ENCODE assay signal across 8 cellular contexts in the genomic region with DNA sequence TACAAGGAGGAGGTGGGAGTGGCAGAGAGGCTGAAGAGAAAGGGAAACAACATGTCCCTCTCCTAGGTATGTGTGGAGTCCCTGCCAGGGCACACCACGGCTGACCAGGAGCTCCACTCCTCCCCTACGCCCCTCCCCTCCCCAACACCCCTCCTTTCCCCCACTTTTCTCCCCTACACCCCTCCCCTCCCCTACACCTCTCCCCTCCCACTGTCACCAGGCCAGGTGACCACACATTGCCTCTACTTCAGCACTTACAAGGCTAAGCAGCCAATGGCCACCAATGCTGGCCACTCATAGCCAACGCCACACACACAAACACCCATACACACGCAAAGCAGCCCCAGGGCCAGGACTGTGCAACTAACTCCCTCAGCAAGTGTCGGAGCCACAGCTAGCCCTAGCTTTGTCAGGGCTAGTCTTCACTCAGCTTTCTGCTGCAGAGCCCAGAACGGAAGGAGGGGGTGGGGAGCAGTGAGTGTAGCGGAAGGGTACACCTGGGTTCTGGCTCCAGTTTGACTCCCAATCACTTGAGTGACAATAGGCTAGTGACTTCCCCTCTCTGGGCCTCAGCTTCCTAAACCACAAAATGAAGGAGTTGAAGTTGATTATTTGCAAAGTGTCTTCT. TPM values are rescaled to one million over a fixed set of nuclear protein-coding genes. Genes with fewer than 3 reads are reported as not detected.
DNase-seq lines count a peak whose midpoint lies in the region; ATAC-seq and TF ChIP-seq lines count a peak whose summit lies in the region.

No MANE protein-coding gene starts in this region.

- in situ Hi-C loops in transverse colon (cut with MboI; ENCODE audit: low pct_ligation_motif_present in 1 of 4, low pct_unique_long_range_greater_than_20kb in 1 of 4, low sequenced_read_pairs in 3 of 4): loop anchor here in 1 of 4 donors (25.0 kb wide), 1 partner anchor 97 kb away; no protein-coding TSS in a partner anchor

- H3K4me1 ChIP-seq in lower lobe of right lung (peaks cover 85% of the 10 kb centered on the region), transverse colon (peaks cover 17 to 54% (median 26%) of the 10 kb centered on the region in 4 donors)

- H3K36me3 ChIP-seq in lower lobe of right lung (peaks cover 3% of the 10 kb centered on the region), transverse colon (no peaks in the 10 kb centered on the region)

- no peak for TF ChIP-seq POLR2A in transverse colon (IDR thresholded peaks at IDR 0.05)

- H3K9me3 ChIP-seq in lower lobe of right lung (no peaks in the 10 kb centered on the region), transverse colon (no peaks in the 10 kb centered on the region)

- H3K27me3 ChIP-seq in lower lobe of right lung (ENCODE audit: low read depth) (no peaks in the 10 kb centered on the region), transverse colon (no peaks in the 10 kb centered on the region)

- peak; percentile 83 to 84 for ATAC-seq in lower lobe of right lung
- no peak for ATAC-seq in HG02852 (IDR thresholded peaks at IDR 0.05; ENCODE audit: unreplicated experiment)

- peak overlapping the region; percentile 18 for H3K4me3 ChIP-seq in lower lobe of right lung
- H3K4me3 ChIP-seq in transverse colon: no peak overlapping the region

- WGBS in transverse colon (ENCODE audit: low coverage in 1 of 2), 2 donors: 40 to 53% methylated on average over 2 to 7 of the region's 7 CpGs

- TF ChIP-seq EP300 in transverse colon (IDR thresholded peaks at IDR 0.05; ENCODE audit: low read depth): no peak

- TF ChIP-seq CTCF in lower lobe of right lung (IDR thresholded peaks at IDR 0.05) (no peak), transverse colon (IDR thresholded peaks at IDR 0.05) (no peak)

- peak overlapping the region; percentile 80 for H3K27ac ChIP-seq in lower lobe of right lung
- peak overlapping the region; percentile 2 to 90 (median 54) for H3K27ac ChIP-seq in transverse colon
- no peak overlapping the region for H3K27ac ChIP-seq in substantia nigra (ENCODE audit: low read depth, low read length, poor library complexity, severe bottlenecking)

- intact Hi-C loops in lower lobe of right lung (cut with DNase I) (no loop called here), transverse colon (cut with DNase I; ENCODE audit: low total_unique reads) (no loop called here)

- DNase-seq in NCI-H2107 treated with DMSO at 0.1 percent for 48 hours (lab: John Stamatoyannopoulos, UW; ENCODE audit: unreplicated experiment): peak; percentile 33
- DNase-seq in NCI-H2107 (lab: John Stamatoyannopoulos, UW): no peak
- DNase-seq in activated T-cell treated with anti-CD3 and anti-CD28 coated beads, Interleukin-2, amount 50 U/mL, for 48 hours: peak; percentile 67 to 70
- DNase-seq in lower lobe of right lung: peak; percentile 73
- DNase-seq in transverse colon: no peak
- no peak for DNase-seq in NCI-H1092 (lab: John Stamatoyannopoulos, UW)
- no peak for DNase-seq in substantia nigra (lab: John Stamatoyannopoulos, UW)

RNA-seq across cellular contexts. Expression of a gene that starts 8.2 kb away (rescaled TPM):
- 269 TPM for total RNA-seq in lower lobe of right lung
- 100 to 1,000 TPM in 1 of 4 donors, 10 to 100 TPM in 3; 53.7 to 135 (median 69.2) TPM for total RNA-seq in transverse colon

RNA-seq across cellular contexts. Expression of a gene that starts 26.7 kb away (rescaled TPM):
- total RNA-seq in lower lobe of right lung (278 TPM), transverse colon (100 to 1,000 TPM; 110 to 156 (median 130) TPM)

RNA-seq across cellular contexts. Expression of a gene that starts 43.8 kb away (rescaled TPM):
- total RNA-seq in lower lobe of right lung (107 TPM), transverse colon (100 to 1,000 TPM in 2 of 4 donors, 10 to 100 TPM in 2; 91.8 to 313 (median 115) TPM)

Comparison
In these comparisons a context has a peak if more than half of its experiments do, and no peak if none do; other contexts are left out.
1. DNase-seq: peak in NCI-H2107 treated with DMSO at 0.1 percent for 48 hours (single experiment), activated T-cell treated with anti-CD3 and anti-CD28 coated beads, Interleukin-2, amount 50 U/mL, for 48 hours (2 of 2) and lower lobe of right lung (single experiment); none in NCI-H2107 (single experiment), transverse colon (single experiment), NCI-H1092 (single experiment) and substantia nigra (0 of 49).